Comparison of ENCODE assay signal across 2 cellular contexts in genomic region chr2:96108578-96109561, GRCh38.
TF ChIP-seq lines count a peak whose summit lies in the region.

No MANE protein-coding gene starts in this region.

TF ChIP-seq in H1, 55 proteins besides CTCF, POLR2A, EP300 and RAD21:
- TF ChIP-seq EGR1 (IDR thresholded peaks at IDR 0.05; ENCODE audit: borderline replicate concordance, low read depth, low read length) (peak; percentile 52; the same call in 1 of the 2 replicates), EZH2 (IDR thresholded peaks at IDR 0.05; ENCODE audit: low read depth, low read length, severe bottlenecking) (no peak), ASH2L (IDR thresholded peaks at IDR 0.05; ENCODE audit: low read length) (peak; percentile 73)

TF ChIP-seq in liver, 16 proteins besides CTCF, POLR2A, EP300 and RAD21:
- peak; percentile 75 for TF ChIP-seq NR2F2 (IDR thresholded peaks at IDR 0.05)
- TF ChIP-seq RXRA (IDR thresholded peaks at IDR 0.05) = no peak
- TF ChIP-seq SP1 (IDR thresholded peaks at IDR 0.05) = peak; percentile 21
